ENCODE assay signal across 8 cellular contexts in the genomic region with DNA sequence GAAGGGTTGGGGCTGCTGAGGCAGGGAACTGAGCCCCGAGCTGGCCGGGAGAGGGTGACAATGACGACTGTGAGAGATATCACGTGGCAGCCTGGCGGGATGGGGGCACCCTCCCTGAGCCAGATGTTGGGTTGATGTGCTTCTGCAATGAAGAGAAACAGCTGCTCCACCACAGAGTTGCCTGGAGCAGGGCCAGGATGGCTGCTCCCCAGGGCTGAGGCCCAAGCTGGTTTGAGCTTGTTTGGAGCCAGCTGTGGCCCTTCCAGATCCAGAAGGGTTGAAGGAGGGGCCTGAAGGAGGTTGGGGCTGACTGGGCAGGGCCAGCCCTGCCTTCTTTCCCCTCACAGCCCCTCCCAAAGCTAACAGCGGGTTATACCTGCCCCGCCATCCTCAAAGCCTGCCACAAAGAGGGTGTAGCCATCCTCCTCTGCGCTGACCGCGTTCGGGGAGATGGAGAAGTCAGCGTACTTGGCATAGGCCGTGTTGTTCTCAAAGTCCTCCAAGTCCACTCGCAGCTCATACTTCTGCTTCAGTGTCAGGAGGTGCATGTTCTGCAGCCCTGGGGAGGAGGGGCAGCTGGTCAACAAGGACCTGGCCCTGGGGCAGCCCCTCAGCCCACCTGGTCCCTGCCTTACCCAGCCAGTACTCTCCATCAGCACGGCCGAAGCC. TPM values are rescaled to one million over a fixed set of nuclear protein-coding genes. Genes with fewer than 3 reads are reported as not detected.
DNase-seq lines count a peak whose midpoint lies in the region; ATAC-seq, FAIRE-seq and TF ChIP-seq lines count a peak whose summit lies in the region.

No MANE protein-coding gene starts in this region.

- TF ChIP-seq CTCF in HFF-Myc (IDR thresholded peaks at IDR 0.05; ENCODE audit: low read depth, low read length, missing control alignments) = no peak
- TF ChIP-seq CTCF in WERI-Rb-1 (IDR thresholded peaks at IDR 0.05; ENCODE audit: low read depth, low read length) = no peak
- no peak for TF ChIP-seq CTCF in left ventricle myocardium inferior (IDR thresholded peaks at IDR 0.05; ENCODE audit: borderline replicate concordance)
- no peak for TF ChIP-seq CTCF in PC-9 (conservative IDR thresholded peaks at IDR 0.05)
- TF ChIP-seq CTCF in PC-3 (conservative IDR thresholded peaks at IDR 0.05; ENCODE audit: low read depth, low read length) = no peak

- peaks cover 20% of the 10 kb centered on the region; the same call in 1 of the 2 replicates for H3F3A ChIP-seq in PC-9 (ENCODE audit: insufficient read depth, low read depth)
- no peaks in the 10 kb centered on the region for H3F3A ChIP-seq in PC-3 (ENCODE audit: low read length, unreplicated experiment)

- H3K4me1 ChIP-seq in left ventricle myocardium inferior (peaks cover 72% of the 10 kb centered on the region), small intestine (ENCODE audit: control insufficient read depth in 2 of 2, insufficient read depth in 1 of 2, low read depth in 1 of 2, low read length in 1 of 2) (peaks cover 8 to 12% of the 10 kb centered on the region in 2 donors), PC-9 (replicated peaks; ENCODE audit: insufficient read depth) (peaks cover 15% of the 10 kb centered on the region), PC-3 (ENCODE audit: insufficient read depth, low read length) (peaks cover 13% of the 10 kb centered on the region; the same call in 1 of the 2 replicates)

- no peak overlapping the region for H3K4me2 ChIP-seq in PC-9
- H3K4me2 ChIP-seq in PC-3 (ENCODE audit: low read length) = no peak overlapping the region

- no peaks in the 10 kb centered on the region for H4K20me1 ChIP-seq in PC-9 (ENCODE audit: insufficient read depth)
- no peaks in the 10 kb centered on the region for H4K20me1 ChIP-seq in PC-3 (ENCODE audit: low read length)

- CTCF ChIA-PET in PC-9 (lab: Charles Lee) (interaction anchor here (0.6 kb wide), 1 partner anchor 12 kb away, joined by 3 read pairs; no protein-coding TSS in a partner anchor), PC-3 (lab: Charles Lee) (no interaction called here)

- DNase-seq in HFF-Myc (ENCODE audit: extremely low read depth, low read depth) (peak; percentile 94), WERI-Rb-1 (no peak), left ventricle myocardium inferior (peak; percentile 89), small intestine (no peak), PC-9 (no peak), PC-3 (no peak)
- DNase-seq in activated naive CD4-positive, alpha-beta T cell treated with Interleukin-2 at 50 U/mL for 16 hours = no peak

- H3K9me2 ChIP-seq in PC-9 (ENCODE audit: insufficient read depth) = no peaks in the 10 kb centered on the region
- H3K9me2 ChIP-seq in PC-3 (replicated peaks; ENCODE audit: low read length) = no peaks in the 10 kb centered on the region

- H3K27ac ChIP-seq in WERI-Rb-1 = peak overlapping the region; percentile 99
- peak overlapping the region; percentile 88 for H3K27ac ChIP-seq in left ventricle myocardium inferior (replicated peaks)
- H3K27ac ChIP-seq in small intestine (ENCODE audit: low read depth in 1 of 2, low read length in 1 of 2) = peak overlapping the region; percentile 12 to 82
- H3K27ac ChIP-seq in PC-9 = no peak overlapping the region
- H3K27ac ChIP-seq in PC-3 (ENCODE audit: low read length) = no peak overlapping the region

- peaks cover 2% of the 10 kb centered on the region; the same call in 1 of the 2 replicates for H3K79me2 ChIP-seq in PC-9 (ENCODE audit: low read depth)
- H3K79me2 ChIP-seq in PC-3 (ENCODE audit: low read length) = peaks cover 14% of the 10 kb centered on the region

- no peaks in the 10 kb centered on the region for H3K9me3 ChIP-seq in WERI-Rb-1 (ENCODE audit: severe bottlenecking)
- H3K9me3 ChIP-seq in left ventricle myocardium inferior (replicated peaks) = no peaks in the 10 kb centered on the region
- H3K9me3 ChIP-seq in small intestine (ENCODE audit: control insufficient read depth, low read depth) = no peaks in the 10 kb centered on the region
- no peaks in the 10 kb centered on the region for H3K9me3 ChIP-seq in PC-9 (ENCODE audit: insufficient read depth, low read depth)
- H3K9me3 ChIP-seq in PC-3 (ENCODE audit: low read length) = no peaks in the 10 kb centered on the region

- H3K36me3 ChIP-seq in WERI-Rb-1 = peaks cover 65% of the 10 kb centered on the region
- H3K36me3 ChIP-seq in left ventricle myocardium inferior = peaks cover 47% of the 10 kb centered on the region
- H3K36me3 ChIP-seq in small intestine (ENCODE audit: control insufficient read depth in 2 of 2, insufficient read depth in 2 of 2, low read length in 2 of 2) = peaks cover 4 to 12% of the 10 kb centered on the region in 2 donors
- 0 out of 2 replicates have a peak, but pooled peaks cover 12% of the 10 kb centered on the region for H3K36me3 ChIP-seq in PC-9 (ENCODE audit: low read depth)
- H3K36me3 ChIP-seq in PC-3 (ENCODE audit: low read depth, low read length) = peaks cover 26% of the 10 kb centered on the region

- no TSS peak for BruUV-seq in PC-9 (replicated peaks; lab: Mats Ljungman, UMichigan)
- no TSS peak for BruUV-seq in PC-3 (replicated peaks; lab: Mats Ljungman, UMichigan)

- H3K27me3 ChIP-seq in WERI-Rb-1 (ENCODE audit: insufficient read depth, low read depth, severe bottlenecking) (no peaks in the 10 kb centered on the region), left ventricle myocardium inferior (ENCODE audit: low read depth) (no peaks in the 10 kb centered on the region), small intestine (ENCODE audit: control insufficient read depth in 2 of 2, insufficient read depth in 2 of 2, low read length in 2 of 2) (no peaks in the 10 kb centered on the region), PC-9 (ENCODE audit: insufficient read depth, low read depth) (no peaks in the 10 kb centered on the region), PC-3 (ENCODE audit: low read length) (no peaks in the 10 kb centered on the region)

- POLR2A ChIA-PET in PC-9 (lab: Charles Lee; ENCODE audit: unreplicated experiment) = interaction anchor here (0.7 kb wide), 1 partner anchor 287 kb away, joined by 4 read pairs; no protein-coding TSS in a partner anchor
- POLR2A ChIA-PET in PC-3 (lab: Charles Lee; ENCODE audit: unreplicated experiment) = no interaction called here

- FAIRE-seq in small intestine (lab: Jason Lieb, UNC) = no peak

- H2AFZ ChIP-seq in PC-9 (no peak overlapping the region), PC-3 (ENCODE audit: low read length) (no peak overlapping the region)

- H3K4me3 ChIP-seq in HFF-Myc (replicated peaks; ENCODE audit: low read depth, low read length) (no peak overlapping the region), WERI-Rb-1 (ENCODE audit: low read depth, low read length) (no peak overlapping the region), left ventricle myocardium inferior (peak overlapping the region; percentile 61), small intestine (ENCODE audit: low read depth in 1 of 2, low read length in 2 of 2) (no peak overlapping the region), PC-9 (no peak overlapping the region), PC-3 (ENCODE audit: low read length) (no peak overlapping the region)

- no peak overlapping the region for H3K9ac ChIP-seq in PC-3 (ENCODE audit: low read length)

- intact Hi-C loops in left ventricle myocardium inferior (cut with micrococcal nuclease) (no loop called here), PC-9 (cut with micrococcal nuclease; ENCODE audit: unreplicated experiment) (no loop called here), PC-3 (cut with micrococcal nuclease) (no loop called here)

- ATAC-seq in HG02759 (IDR thresholded peaks at IDR 0.05; ENCODE audit: unreplicated experiment) = no peak
- ATAC-seq in PC-3 = no peak

- 46 to 57% (median 50%) methylated on average over 16 of the region's 16 CpGs for WGBS in small intestine, 3 donors

RNA-seq across cellular contexts. Expression of gene MFAP4, which starts 2.1 kb away (rescaled TPM):
- 65.6 TPM for total RNA-seq in left ventricle myocardium inferior
- 10 to 100 TPM in 2 of 3 donors, 1 to 10 TPM in 1; 2.2 to 54.0 (median 16.8) TPM for polyA plus RNA-seq in small intestine
- total RNA-seq in PC-9 (2021) = not detected in 2 replicates
- not detected in 2 replicates for total RNA-seq in PC-3 (2014; rRNA removed)

RNA-seq across cellular contexts. Expression of gene MAPK7, which starts 6.6 kb away (rescaled TPM):
- 11.4 TPM for total RNA-seq in left ventricle myocardium inferior
- polyA plus RNA-seq in small intestine = 10 to 100 TPM; 18.6 to 19.9 (median 18.9) TPM
- 23.3 and 39.6 TPM in 2 replicates for total RNA-seq in PC-9 (2021)
- 9.8 and 18.5 TPM in 2 replicates for total RNA-seq in PC-3 (2014; rRNA removed)

RNA-seq across cellular contexts. Expression of gene B9D1, which starts 22.3 kb away (rescaled TPM):
- total RNA-seq in left ventricle myocardium inferior (8.8 TPM), PC-9 (2021) (40.2 and 58.7 TPM in 2 replicates), PC-3 (2014; rRNA removed) (42.8 and 48.0 TPM in 2 replicates)
- 10 to 100 TPM in 2 of 3 donors, 1 to 10 TPM in 1; 2.2 to 13.2 (median 12.5) TPM for polyA plus RNA-seq in small intestine

RNA-seq across cellular contexts. Expression of gene RNF112, which starts 26.2 kb away (rescaled TPM):
- 1.6 TPM for total RNA-seq in left ventricle myocardium inferior
- 1 to 10 TPM; 1.1 to 5.6 (median 2.7) TPM for polyA plus RNA-seq in small intestine
- 2.0 and 2.3 TPM in 2 replicates for total RNA-seq in PC-9 (2021)
- 0.18 and 1.0 TPM in 2 replicates for total RNA-seq in PC-3 (2014; rRNA removed)

Comparison
In these comparisons a context has a peak if more than half of its experiments do, and no peak if none do; other contexts are left out.
1. DNase-seq: peak in HFF-Myc (single experiment) and left ventricle myocardium inferior (single experiment); none in WERI-Rb-1 (single experiment), small intestine (single experiment), activated naive CD4-positive, alpha-beta T cell treated with Interleukin-2 at 50 U/mL for 16 hours (single experiment), PC-9 (0 of 2) and PC-3 (single experiment).
2. H3K27ac ChIP-seq: peak in WERI-Rb-1 (single experiment), left ventricle myocardium inferior (single experiment) and small intestine (2 of 2); none in PC-9 (single experiment) and PC-3 (single experiment).
3. RNA of gene MFAP4, which starts 2.1 kb away (total RNA-seq): 65.6 TPM in left ventricle myocardium inferior (single experiment); not detected in PC-9 and not detected in PC-3; every median in the first group is over 10 times any median in the second.